Comparison of ENCODE assay signal across 23 cellular contexts in the genomic region with DNA sequence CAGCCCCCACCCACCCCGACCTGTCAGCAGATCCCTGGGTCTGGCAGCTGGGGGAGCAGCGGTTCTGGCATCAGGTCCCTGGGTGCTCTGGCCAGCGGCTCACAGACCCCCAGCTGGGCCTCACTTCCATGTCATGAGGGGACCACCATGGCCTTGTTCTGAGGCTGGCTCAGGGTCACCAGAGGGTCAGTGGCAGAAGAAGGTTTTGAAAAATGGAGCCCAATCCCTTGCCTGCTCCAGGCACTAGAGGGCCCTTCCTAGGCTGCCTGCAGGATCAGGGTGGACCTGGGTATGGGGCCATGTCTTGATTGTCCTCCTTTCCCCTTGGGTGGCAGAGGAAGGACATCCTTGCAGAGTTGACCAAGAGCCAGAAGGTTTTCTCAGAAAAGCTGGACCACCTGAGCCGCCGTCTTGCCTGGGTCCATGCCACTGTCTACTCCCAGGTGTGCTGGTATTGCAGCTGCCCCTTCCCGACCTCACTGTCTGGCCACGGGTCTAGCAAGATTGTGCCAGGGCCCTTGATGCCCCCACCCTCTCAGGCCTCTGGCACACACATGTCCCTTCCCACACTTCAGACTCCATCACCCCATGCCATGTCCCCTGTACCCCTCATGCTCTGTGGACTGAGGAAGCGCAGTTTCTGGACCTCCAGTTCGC. TPM values are rescaled to one million over a fixed set of nuclear protein-coding genes. Genes with fewer than 3 reads are reported as not detected.
DNase-seq lines count a peak whose midpoint lies in the region; ATAC-seq, FAIRE-seq and TF ChIP-seq lines count a peak whose summit lies in the region.
"Had no signal": no experiment of that assay in that cellular context is flagged by ENCODE, and none has a peak within 500 bp of the region (broad histone marks: within the 10 kb centered on the region; RNA-seq: fewer than 3 reads in every experiment).

No MANE protein-coding gene starts in this region.

- no peaks in the 10 kb centered on the region for H3K9me3 ChIP-seq in left ventricle myocardium inferior (replicated peaks)
- no peaks in the 10 kb centered on the region for H3K9me3 ChIP-seq in PC-3 (ENCODE audit: low read length)
- H3K9me3 ChIP-seq in osteoblast (ENCODE audit: low read depth, low read length), result no peaks in the 10 kb centered on the region
- H3K9me3 ChIP-seq: SK-N-SH had no signal

- FAIRE-seq in bronchial epithelial cell (lab: Jason Lieb, UNC), result peak; percentile 93
- FAIRE-seq: GM12891 had no signal

- H3K4me2 ChIP-seq in PC-3 (ENCODE audit: low read length) (no peak overlapping the region), osteoblast (ENCODE audit: insufficient read depth, low read length) (no peak overlapping the region)
- H3K4me2 ChIP-seq: GM23338, KMS-11, SK-N-SH had no signal

- H3K27me3 ChIP-seq in left ventricle myocardium inferior (ENCODE audit: low read depth) (no peaks in the 10 kb centered on the region), PC-3 (ENCODE audit: low read length) (no peaks in the 10 kb centered on the region), bronchial epithelial cell (ENCODE audit: control insufficient read depth, insufficient read depth, low read length) (no peaks in the 10 kb centered on the region), osteoblast (ENCODE audit: insufficient read depth, low read length) (no peaks in the 10 kb centered on the region)

- ATAC-seq in Right ventricle myocardium inferior, result no peak
- ATAC-seq in PC-3, result no peak
- ATAC-seq: GM23338, Panc1 had no signal

- H3K36me3 ChIP-seq in left ventricle myocardium inferior (peaks cover 43% of the 10 kb centered on the region), PC-3 (ENCODE audit: low read depth, low read length) (peaks cover 10% of the 10 kb centered on the region; the same call in 1 of the 2 replicates), bronchial epithelial cell (ENCODE audit: control insufficient read depth, insufficient read depth, low read length) (peaks cover 16% of the 10 kb centered on the region), osteoblast (ENCODE audit: insufficient read depth, low read length) (peaks cover 16% of the 10 kb centered on the region)

- H3K79me2 ChIP-seq in PC-3 (ENCODE audit: low read length) (no peaks in the 10 kb centered on the region), osteoblast (ENCODE audit: insufficient read depth, low read length) (no peaks in the 10 kb centered on the region)

- H3K4me1 ChIP-seq in left ventricle myocardium inferior (peaks cover 7% of the 10 kb centered on the region), PC-3 (ENCODE audit: insufficient read depth, low read length) (no peaks in the 10 kb centered on the region), osteoblast (ENCODE audit: insufficient read depth, low read length) (no peaks in the 10 kb centered on the region)

- H3K4me3 ChIP-seq in left ventricle myocardium inferior, result no peak overlapping the region
- no peak overlapping the region for H3K4me3 ChIP-seq in PC-3 (ENCODE audit: low read length)
- no peak overlapping the region for H3K4me3 ChIP-seq in bronchial epithelial cell (ENCODE audit: low read depth, low read length)
- no peak overlapping the region for H3K4me3 ChIP-seq in osteoblast (ENCODE audit: insufficient read depth, low read length)
- H3K4me3 ChIP-seq: GM23338 had no signal

- TF ChIP-seq CTCF in left ventricle myocardium inferior (IDR thresholded peaks at IDR 0.05; ENCODE audit: borderline replicate concordance), result no peak
- TF ChIP-seq CTCF in PC-3 (conservative IDR thresholded peaks at IDR 0.05; ENCODE audit: low read depth, low read length), result 0 out of 2 replicates have a peak, but pooled peaks have one; percentile 13
- no peak for TF ChIP-seq CTCF in bronchial epithelial cell (IDR thresholded peaks at IDR 0.05; ENCODE audit: insufficient read depth, low read length, severe bottlenecking)
- no peak for TF ChIP-seq CTCF in osteoblast (IDR thresholded peaks at IDR 0.05; ENCODE audit: extremely low read depth, low read depth, low read length)

- intact Hi-C loops in Right ventricle myocardium inferior (cut with DNase I), result no loop called here
- intact Hi-C loops in left ventricle myocardium inferior (cut with micrococcal nuclease), result no loop called here
- intact Hi-C loops in PC-3 (cut with micrococcal nuclease), result no loop called here

- no TSS peak for BruUV-seq in PC-3 (replicated peaks; lab: Mats Ljungman, UMichigan)

- H3F3A ChIP-seq in PC-3 (ENCODE audit: low read length, unreplicated experiment), result no peaks in the 10 kb centered on the region

- no peak overlapping the region for H3K27ac ChIP-seq in left ventricle myocardium inferior (replicated peaks)
- H3K27ac ChIP-seq in PC-3 (ENCODE audit: low read length), result no peak overlapping the region
- no peak overlapping the region for H3K27ac ChIP-seq in osteoblast (ENCODE audit: low read depth, low read length)
- H3K27ac ChIP-seq: 22Rv1, C4-2B, KMS-11 had no signal

- H3K9ac ChIP-seq in PC-3 (ENCODE audit: low read length), result no peak overlapping the region
- H3K9ac ChIP-seq: KMS-11, SK-N-SH had no signal

- H4K20me1 ChIP-seq in PC-3 (ENCODE audit: low read length) (no peaks in the 10 kb centered on the region), osteoblast (ENCODE audit: insufficient read depth, low read length) (peaks cover 13% of the 10 kb centered on the region)

- POLR2A ChIA-PET in PC-3 (lab: Charles Lee; ENCODE audit: unreplicated experiment), result no interaction called here

- CTCF ChIA-PET in PC-3 (lab: Charles Lee), result interaction anchor here (0.6 kb wide), 1 partner anchor 169 kb away, joined by 3 read pairs; no protein-coding TSS in a partner anchor

- H3K9me2 ChIP-seq in PC-3 (replicated peaks; ENCODE audit: low read length), result no peaks in the 10 kb centered on the region
- H3K9me2 ChIP-seq: SK-N-SH had no signal

- H2AFZ ChIP-seq in PC-3 (ENCODE audit: low read length) (no peak overlapping the region), osteoblast (ENCODE audit: low read length) (no peak overlapping the region)
- H2AFZ ChIP-seq: GM23338 had no signal

- DNase-seq in Right ventricle myocardium inferior (ENCODE audit: missing footprints) (peak; percentile 55), left ventricle myocardium inferior (no peak), PC-3 (no peak), bronchial epithelial cell (ENCODE audit: low read depth) (no peak), osteoblast (ENCODE audit: insufficient read length, low spot score, missing footprints) (peak; percentile 42), NCI-H1417 (lab: John Stamatoyannopoulos, UW) (no peak)
- no peak for DNase-seq in activated CD4-positive, alpha-beta T cell treated with anti-CD3 and anti-CD28 coated beads, Interleukin-2, amount 50 U/mL, for 48 hours
- DNase-seq: DMS79, GDM1, H9, MM.1S, NCI-H2029 treated with DMSO at 0.1 percent for 48 hours, NCI-H2171, NCI-H226, NCI-H510A, SK-N-SH had no signal

RNA-seq across cellular contexts. Expression of a gene that starts 12.9 kb away (rescaled TPM):
- total RNA-seq in Right ventricle myocardium inferior (not detected), left ventricle myocardium inferior (not detected), PC-3 (2014; rRNA removed) (1.8 and 2.1 TPM in 2 replicates), bronchial epithelial cell (not detected in 2 replicates), osteoblast (0.29 and 1.8 TPM in 2 replicates)
- total RNA-seq: B cell had no signal

RNA-seq across cellular contexts. Expression of a gene that starts 17.2 kb away (rescaled TPM):
- total RNA-seq in Right ventricle myocardium inferior, result 18.1 TPM
- 15.1 TPM for total RNA-seq in left ventricle myocardium inferior
- 69.5 and 83.9 TPM in 2 replicates for total RNA-seq in PC-3 (2014; rRNA removed)
- total RNA-seq in bronchial epithelial cell, result 28.4 and 57.7 TPM in 2 replicates
- total RNA-seq in osteoblast, result 17.4 and 21.0 TPM in 2 replicates

RNA-seq across cellular contexts. Expression of a gene that starts 17.2 kb away (rescaled TPM):
- total RNA-seq in Right ventricle myocardium inferior (46.1 TPM), left ventricle myocardium inferior (48.6 TPM), PC-3 (2014; rRNA removed) (38.6 and 43.0 TPM in 2 replicates), bronchial epithelial cell (17.6 and 21.5 TPM in 2 replicates), osteoblast (25.0 and 33.3 TPM in 2 replicates)

RNA-seq across cellular contexts. Expression of a gene that starts 17.3 kb away (rescaled TPM):
- total RNA-seq in Right ventricle myocardium inferior (4.6 TPM), left ventricle myocardium inferior (5.4 TPM), PC-3 (2014; rRNA removed) (1.7 and 2.8 TPM in 2 replicates), bronchial epithelial cell (4.7 and 7.6 TPM in 2 replicates), osteoblast (6.5 and 6.9 TPM in 2 replicates)

RNA-seq across cellular contexts. Expression of a gene that starts 32.4 kb away (rescaled TPM):
- total RNA-seq in Right ventricle myocardium inferior (99.5 TPM), left ventricle myocardium inferior (99.0 TPM), PC-3 (2014; rRNA removed) (236 and 246 TPM in 2 replicates), bronchial epithelial cell (156 and 163 TPM in 2 replicates), osteoblast (98.8 and 101 TPM in 2 replicates)

Comparison
In these comparisons a context has a peak if more than half of its experiments do, and no peak if none do; other contexts are left out.
1. DNase-seq: peak in Right ventricle myocardium inferior (single experiment) and osteoblast (single experiment); none in left ventricle myocardium inferior (single experiment), PC-3 (single experiment), bronchial epithelial cell (single experiment), NCI-H1417 (0 of 3) and activated CD4-positive, alpha-beta T cell treated with anti-CD3 and anti-CD28 coated beads, Interleukin-2, amount 50 U/mL, for 48 hours (0 of 2).